Comparison of ENCODE assay signal across 17 cellular contexts in the genomic region with DNA sequence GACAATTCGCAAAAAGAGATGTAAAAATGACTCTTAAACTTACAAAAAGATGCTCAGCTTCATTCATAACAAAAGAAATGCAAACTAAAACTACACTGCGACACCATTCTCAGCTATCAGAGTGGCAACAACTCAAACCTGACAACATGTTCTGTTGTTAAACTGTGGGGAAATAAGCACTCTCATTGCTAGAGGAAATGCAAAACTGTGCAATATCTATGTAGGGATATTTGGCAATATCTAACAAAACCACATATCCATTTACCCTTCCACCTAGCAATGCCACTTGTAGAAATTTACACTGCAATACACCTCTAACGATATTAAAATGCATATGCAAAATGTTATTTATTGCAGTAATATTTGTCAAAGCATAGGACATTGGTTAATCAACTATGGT.
DNase-seq lines count a peak whose midpoint lies in the region; ATAC-seq, FAIRE-seq and TF ChIP-seq lines count a peak whose summit lies in the region.
"Had no signal": no experiment of that assay in that cellular context is flagged by ENCODE, and none has a peak within 500 bp of the region (broad histone marks: within the 10 kb centered on the region; RNA-seq: fewer than 3 reads in every experiment).

No MANE protein-coding gene starts in this region.

- peak; percentile 74 for FAIRE-seq in GM12892 (lab: Jason Lieb, UNC)

- ATAC-seq in GM21737 (IDR thresholded peaks at IDR 0.05; ENCODE audit: unreplicated experiment): no peak
- no peak for ATAC-seq in HG02973 (IDR thresholded peaks at IDR 0.05; ENCODE audit: unreplicated experiment)
- no peak for ATAC-seq in HG03280 (IDR thresholded peaks at IDR 0.05; ENCODE audit: unreplicated experiment)
- ATAC-seq: T-cell had no signal

- no peak for TF ChIP-seq POLR2A in GM12892 (IDR thresholded peaks at IDR 0.05; ENCODE audit: low read depth, low read length)

- DNase-seq in GM12892 (ENCODE audit: insufficient read length): no peak
- DNase-seq in NOMO-1 (lab: John Stamatoyannopoulos, UW; ENCODE audit: unreplicated experiment in 2 of 2): peak; percentile 37 to 87
- peak; percentile 41 for DNase-seq in SKM-1 treated with dmso at 0.1 percent for 144 hours (lab: John Stamatoyannopoulos, UW; ENCODE audit: unreplicated experiment)
- no peak for DNase-seq in NCI-H82 (lab: John Stamatoyannopoulos, UW)
- DNase-seq: CD4-positive, alpha-beta T cell; DMS53; EL; H9; Kasumi-1; MG63; NCI-H1694 treated with DMSO at 0.1 percent for 48 hours; NK-92 treated with Interleukin-12 subunit alpha and Interleukin-12 subunit beta, amount 100 ng/mL, for 24 hours; T-cell; T-helper 9 cell had no signal

Comparison
In these comparisons a context has a peak if more than half of its experiments do, and no peak if none do; other contexts are left out.
1. DNase-seq: peak in NOMO-1 (2 of 2) and SKM-1 treated with dmso at 0.1 percent for 144 hours (single experiment); none in GM12892 (single experiment) and NCI-H82 (single experiment).